8 cellular contexts compared by ENCODE assay signal in genomic region chr20:33719277-33719988, GRCh38. TPM values are rescaled to one million over a fixed set of nuclear protein-coding genes. Genes with fewer than 3 reads are reported as not detected.
DNase-seq lines count a peak whose midpoint lies in the region; FAIRE-seq and TF ChIP-seq lines count a peak whose summit lies in the region.

No MANE protein-coding gene starts in this region.

- no peak overlapping the region for H2AK5ac ChIP-seq in trophoblast cell (ENCODE audit: low read length)

- DNase-seq in OCI-LY7 (ENCODE audit: low spot score) (no peak), endothelial cell of umbilical vein (ENCODE audit: low read depth, low spot score) (no peak), trophoblast cell (no peak), NCI-H524 treated with DMSO at 0.1 percent for 48 hours (lab: John Stamatoyannopoulos, UW) (no peak), SHP77 (lab: John Stamatoyannopoulos, UW) (no peak), OCI-M1 (lab: John Stamatoyannopoulos, UW) (no peak), activated gamma-delta T cell (lab: John Stamatoyannopoulos, UW) (no peak)

- H4K20me1 ChIP-seq in OCI-LY7 (ENCODE audit: insufficient read depth, low read length) (no peaks in the 10 kb centered on the region), endothelial cell of umbilical vein (replicated peaks; ENCODE audit: control insufficient read depth, extremely low read depth, insufficient read depth, low read length) (no peaks in the 10 kb centered on the region)

- no peak overlapping the region for H2BK12ac ChIP-seq in trophoblast cell (ENCODE audit: low read length)

- peak overlapping the region; percentile 31; the same call in 1 of the 2 replicates for H2AFZ ChIP-seq in OCI-LY7 (ENCODE audit: low read length)
- peak overlapping the region; percentile 67 for H2AFZ ChIP-seq in endothelial cell of umbilical vein (ENCODE audit: low read depth, low read length)
- H2AFZ ChIP-seq in trophoblast cell (ENCODE audit: insufficient read depth, low read length, poor library complexity) = peak overlapping the region; percentile 50

- H4K12ac ChIP-seq in trophoblast cell (ENCODE audit: low read depth, low read length) = no peak overlapping the region

- no peaks in the 10 kb centered on the region for H3K4me1 ChIP-seq in ES-I3 (ENCODE audit: insufficient read depth, low read length)
- peaks cover 6% of the 10 kb centered on the region for H3K4me1 ChIP-seq in OCI-LY7 (ENCODE audit: insufficient read depth, low read length, poor library complexity, severe bottlenecking)
- peaks cover 2% of the 10 kb centered on the region for H3K4me1 ChIP-seq in endothelial cell of umbilical vein (ENCODE audit: control insufficient read depth, extremely low read depth, insufficient read depth, low read length)
- H3K4me1 ChIP-seq in trophoblast cell (ENCODE audit: control insufficient read depth in 1 of 2, insufficient read depth in 2 of 2, low read length in 2 of 2) = no peaks in the 10 kb centered on the region

- H3K4me2 ChIP-seq in OCI-LY7 (ENCODE audit: low read length) = peak overlapping the region; percentile 67
- H3K4me2 ChIP-seq in endothelial cell of umbilical vein (ENCODE audit: insufficient read depth, low read length) = peak overlapping the region; percentile 14
- peak overlapping the region; percentile 57 for H3K4me2 ChIP-seq in trophoblast cell (ENCODE audit: low read length)

- POLR2A ChIA-PET in OCI-LY7 (lab: Charles Lee) = interaction anchor here (0.5 to 1.3 kb wide), 4 partner anchors 33 to 160 kb away, joined by 3 to 4 read pairs (median 4); no protein-coding TSS in a partner anchor
- POLR2A ChIA-PET in endothelial cell of umbilical vein (lab: Charles Lee) = no interaction called here

- BruUV-seq in OCI-LY7 (replicated peaks; lab: Mats Ljungman, UMichigan) = no TSS peak
- BruUV-seq in endothelial cell of umbilical vein (replicated peaks; lab: Mats Ljungman, UMichigan) = TSS peak; percentile 85

- no peak overlapping the region for H3K4ac ChIP-seq in trophoblast cell (ENCODE audit: low read depth, low read length)

- TF ChIP-seq CTCF in OCI-LY7 (conservative IDR thresholded peaks at IDR 0.05; ENCODE audit: low read length) = no peak
- no peak for TF ChIP-seq CTCF in endothelial cell of umbilical vein (IDR thresholded peaks at IDR 0.05; ENCODE audit: extremely low read depth in 1 of 2, insufficient read depth in 1 of 2, low read depth in 1 of 2, low read length in 2 of 2)

- no peak overlapping the region for H2BK120ac ChIP-seq in trophoblast cell (ENCODE audit: insufficient read depth, low read length, poor library complexity)

- no peaks in the 10 kb centered on the region for H3K9me1 ChIP-seq in endothelial cell of umbilical vein (replicated peaks; ENCODE audit: control insufficient read depth, extremely low read depth, insufficient read depth, low read length)

- peak overlapping the region; percentile 80 for H4K8ac ChIP-seq in trophoblast cell (ENCODE audit: low read depth, low read length)

- H3K9ac ChIP-seq in ES-I3 (ENCODE audit: low read depth, low read length) (peak overlapping the region; percentile 32), endothelial cell of umbilical vein (replicated peaks; ENCODE audit: extremely low read depth, insufficient read depth, low read length) (no peak overlapping the region), trophoblast cell (ENCODE audit: low read length) (peak overlapping the region; percentile 30)

- WGBS in trophoblast cell (ENCODE audit: extremely low coverage, insufficient coverage, insufficient read length) = no CpG with 5 or more reads among the region's 13 CpGs

- H3K18ac ChIP-seq in trophoblast cell (ENCODE audit: low read length) = no peak overlapping the region

- H3K27ac ChIP-seq in OCI-LY7 (ENCODE audit: low read depth, low read length, poor library complexity, severe bottlenecking) (peak overlapping the region; percentile 8), endothelial cell of umbilical vein (ENCODE audit: insufficient read depth, low read depth, low read length) (no peak overlapping the region), trophoblast cell (ENCODE audit: low read depth, low read length) (no peak overlapping the region)

- H3K79me2 ChIP-seq in OCI-LY7 (ENCODE audit: insufficient read depth, low read depth, low read length) (no peaks in the 10 kb centered on the region), endothelial cell of umbilical vein (ENCODE audit: control insufficient read depth, insufficient read depth, low read length) (no peaks in the 10 kb centered on the region), trophoblast cell (ENCODE audit: control insufficient read depth, insufficient read depth, low read length, poor library complexity) (no peaks in the 10 kb centered on the region)

- TF ChIP-seq POLR2A in endothelial cell of umbilical vein (IDR thresholded peaks at IDR 0.05; ENCODE audit: low read depth, low read length) = no peak

- dilution Hi-C loops in endothelial cell of umbilical vein (cut with MboI; ENCODE audit: extremely low pct_ligation_motif_present, low sequenced_read_pairs) = no loop called here

- H3K79me1 ChIP-seq in trophoblast cell (ENCODE audit: low read length) = no peaks in the 10 kb centered on the region

- CTCF ChIA-PET in OCI-LY7 (lab: Charles Lee; ENCODE audit: unreplicated experiment) = no interaction called here
- CTCF ChIA-PET in endothelial cell of umbilical vein (lab: Charles Lee) = interaction anchor here (1.0 to 2.7 kb wide), 5 partner anchors 12 to 195 kb away, joined by 3 to 10 read pairs (median 4); partner anchors contain the start of gene ZNF341

- no peaks in the 10 kb centered on the region for H3K36me3 ChIP-seq in ES-I3 (ENCODE audit: insufficient read depth, low read length)
- no peaks in the 10 kb centered on the region for H3K36me3 ChIP-seq in OCI-LY7 (ENCODE audit: insufficient read depth, low read length)
- no peaks in the 10 kb centered on the region for H3K36me3 ChIP-seq in endothelial cell of umbilical vein (ENCODE audit: control insufficient read depth in 2 of 2, extremely low read depth in 1 of 2, insufficient read depth in 2 of 2, low read length in 2 of 2)
- H3K36me3 ChIP-seq in trophoblast cell (ENCODE audit: control insufficient read depth in 1 of 2, insufficient read depth in 2 of 2, low read length in 2 of 2) = no peaks in the 10 kb centered on the region

- intact Hi-C loops in OCI-LY7 (cut with micrococcal nuclease; ENCODE audit: unreplicated experiment) = no loop called here
- intact Hi-C loops in endothelial cell of umbilical vein (cut with micrococcal nuclease) = no loop called here

- H2BK5ac ChIP-seq in trophoblast cell (ENCODE audit: low read depth, low read length, poor library complexity) = no peak overlapping the region

- no peak for FAIRE-seq in endothelial cell of umbilical vein (lab: Jason Lieb, UNC)

- no peaks in the 10 kb centered on the region for H3K9me3 ChIP-seq in ES-I3 (ENCODE audit: control insufficient read depth, insufficient read depth, low read length)
- no peaks in the 10 kb centered on the region for H3K9me3 ChIP-seq in OCI-LY7 (ENCODE audit: low read length)
- no peaks in the 10 kb centered on the region for H3K9me3 ChIP-seq in endothelial cell of umbilical vein (replicated peaks; ENCODE audit: control insufficient read depth, insufficient read depth, low read length)
- no peaks in the 10 kb centered on the region for H3K9me3 ChIP-seq in trophoblast cell (ENCODE audit: insufficient read depth, low read depth, low read length)

- peak overlapping the region; percentile 21 for H3K14ac ChIP-seq in trophoblast cell (ENCODE audit: low read length)

- H3K4me3 ChIP-seq in OCI-LY7 (ENCODE audit: low read depth, low read length, poor library complexity, severe bottlenecking) (peak overlapping the region; percentile 70), endothelial cell of umbilical vein (replicated peaks in 1 of 3; ENCODE audit: insufficient read depth in 1 of 3, low read depth in 1 of 3, low read length in 3 of 3) (peak overlapping the region in 2 of 3 experiments; percentile 34 to 68), trophoblast cell (ENCODE audit: low read depth, low read length) (peak overlapping the region; percentile 70)

- no peaks in the 10 kb centered on the region for H3K27me3 ChIP-seq in endothelial cell of umbilical vein (ENCODE audit: control insufficient read depth in 2 of 2, insufficient read depth in 2 of 2, low read length in 2 of 2)
- H3K27me3 ChIP-seq in trophoblast cell (ENCODE audit: insufficient read depth, low read length) = no peaks in the 10 kb centered on the region

- no peaks in the 10 kb centered on the region for H3K9me2 ChIP-seq in OCI-LY7 (ENCODE audit: insufficient read depth, low read length)

- no peak overlapping the region for H4K91ac ChIP-seq in trophoblast cell (ENCODE audit: low read depth, low read length)

- H3K23ac ChIP-seq in trophoblast cell (ENCODE audit: low read length) = no peak overlapping the region

RNA-seq across cellular contexts. Expression of gene PXMP4, which starts 0.7 kb away (rescaled TPM):
- total RNA-seq in OCI-LY7 (2014; rRNA removed; shearing (Covaris generic)) = 3.1 and 4.2 TPM in 2 replicates
- total RNA-seq in OCI-LY7 (2022) (7.8 and 8.2 TPM in 2 replicates), endothelial cell of umbilical vein (6.9 and 8.1 TPM in 2 replicates)
- 8.0 and 8.5 TPM in 2 replicates for polyA plus RNA-seq in endothelial cell of umbilical vein
- polyA plus RNA-seq in endothelial cell of umbilical vein (2011; cell fraction: cytosol; rRNA removed) = 4.9 and 5.9 TPM in 2 replicates
- 2.2 and 2.4 TPM in 2 replicates for polyA plus RNA-seq in endothelial cell of umbilical vein (2011; cell fraction: nucleus; rRNA removed)
- 5.6 and 5.9 TPM in 2 replicates for polyA plus RNA-seq in endothelial cell of umbilical vein (2012)
- 5.5 and 5.7 TPM in 2 replicates for polyA minus RNA-seq in endothelial cell of umbilical vein
- polyA minus RNA-seq in endothelial cell of umbilical vein (2011; cell fraction: cytosol; rRNA and poly(A)+ RNA removed) = 6.0 TPM
- 0.72 and 1.3 TPM in 2 replicates for polyA minus RNA-seq in endothelial cell of umbilical vein (2011; cell fraction: nucleus; rRNA and poly(A)+ RNA removed)
- 1.9 and 2.4 TPM in 2 replicates for polyA plus RNA-seq in trophoblast cell (2013)

RNA-seq across cellular contexts. Expression of gene ZNF341, which starts 12.4 kb away (rescaled TPM):
- total RNA-seq in OCI-LY7 (2014; rRNA removed; shearing (Covaris generic)) = 3.2 and 3.4 TPM in 2 replicates
- total RNA-seq in OCI-LY7 (2022) (6.8 and 7.7 TPM in 2 replicates), endothelial cell of umbilical vein (3.9 and 4.9 TPM in 2 replicates)
- polyA plus RNA-seq in endothelial cell of umbilical vein = 4.9 and 5.5 TPM in 2 replicates
- 3.1 and 3.5 TPM in 2 replicates for polyA plus RNA-seq in endothelial cell of umbilical vein (2011; cell fraction: cytosol; rRNA removed)
- 9.2 and 10.2 TPM in 2 replicates for polyA plus RNA-seq in endothelial cell of umbilical vein (2011; cell fraction: nucleus; rRNA removed)
- polyA plus RNA-seq in endothelial cell of umbilical vein (2012) = 2.5 and 3.4 TPM in 2 replicates
- 4.4 and 5.7 TPM in 2 replicates for polyA minus RNA-seq in endothelial cell of umbilical vein
- 2.4 TPM for polyA minus RNA-seq in endothelial cell of umbilical vein (2011; cell fraction: cytosol; rRNA and poly(A)+ RNA removed)
- polyA minus RNA-seq in endothelial cell of umbilical vein (2011; cell fraction: nucleus; rRNA and poly(A)+ RNA removed) = 5.0 and 5.5 TPM in 2 replicates
- 3.8 and 4.0 TPM in 2 replicates for polyA plus RNA-seq in trophoblast cell (2013)

RNA-seq across cellular contexts. Expression of gene E2F1, which starts 33.2 kb away (rescaled TPM):
- 128 and 135 TPM in 2 replicates for total RNA-seq in OCI-LY7 (2014; rRNA removed; shearing (Covaris generic))
- 148 and 168 TPM in 2 replicates for total RNA-seq in OCI-LY7 (2022)
- total RNA-seq in endothelial cell of umbilical vein = 27.0 and 29.6 TPM in 2 replicates
- polyA plus RNA-seq in endothelial cell of umbilical vein = 20.7 and 22.3 TPM in 2 replicates
- polyA plus RNA-seq in endothelial cell of umbilical vein (2011; cell fraction: cytosol; rRNA removed) = 15.9 and 17.8 TPM in 2 replicates
- polyA plus RNA-seq in endothelial cell of umbilical vein (2011; cell fraction: nucleus; rRNA removed) = 27.0 and 30.5 TPM in 2 replicates
- polyA plus RNA-seq in endothelial cell of umbilical vein (2012) = 12.3 and 15.7 TPM in 2 replicates
- polyA minus RNA-seq in endothelial cell of umbilical vein = 13.4 and 15.0 TPM in 2 replicates
- 34.7 TPM for polyA minus RNA-seq in endothelial cell of umbilical vein (2011; cell fraction: cytosol; rRNA and poly(A)+ RNA removed)
- polyA minus RNA-seq in endothelial cell of umbilical vein (2011; cell fraction: nucleus; rRNA and poly(A)+ RNA removed) = 6.3 and 6.5 TPM in 2 replicates
- polyA plus RNA-seq in trophoblast cell (2013) = 7.1 TPM in 2 replicates

RNA-seq across cellular contexts. Expression of gene NECAB3, which starts 45.2 kb away (rescaled TPM):
- 48.2 and 62.4 TPM in 2 replicates for total RNA-seq in OCI-LY7 (2014; rRNA removed; shearing (Covaris generic))
- total RNA-seq in OCI-LY7 (2022) (71.3 and 79.4 TPM in 2 replicates), endothelial cell of umbilical vein (18.1 and 20.2 TPM in 2 replicates)
- polyA plus RNA-seq in endothelial cell of umbilical vein = 22.4 and 34.2 TPM in 2 replicates
- polyA plus RNA-seq in endothelial cell of umbilical vein (2011; cell fraction: cytosol; rRNA removed) = 11.9 and 17.5 TPM in 2 replicates
- 53.5 and 74.7 TPM in 2 replicates for polyA plus RNA-seq in endothelial cell of umbilical vein (2011; cell fraction: nucleus; rRNA removed)
- polyA plus RNA-seq in endothelial cell of umbilical vein (2012) = 13.7 and 19.6 TPM in 2 replicates
- polyA minus RNA-seq in endothelial cell of umbilical vein = 11.4 and 22.0 TPM in 2 replicates
- 46.7 TPM for polyA minus RNA-seq in endothelial cell of umbilical vein (2011; cell fraction: cytosol; rRNA and poly(A)+ RNA removed)
- 16.0 and 18.5 TPM in 2 replicates for polyA minus RNA-seq in endothelial cell of umbilical vein (2011; cell fraction: nucleus; rRNA and poly(A)+ RNA removed)
- 15.3 and 17.0 TPM in 2 replicates for polyA plus RNA-seq in trophoblast cell (2013)

RNA-seq across cellular contexts. Expression of gene ACTL10, which starts 52.7 kb away (rescaled TPM):
- total RNA-seq in OCI-LY7 (2014; rRNA removed; shearing (Covaris generic)) = 7.4 and 11.7 TPM in 2 replicates
- total RNA-seq in OCI-LY7 (2022) (5.1 and 5.6 TPM in 2 replicates), endothelial cell of umbilical vein (0.62 and 1.4 TPM in 2 replicates)
- 0.92 and 1.0 TPM in 2 replicates for polyA plus RNA-seq in endothelial cell of umbilical vein
- polyA plus RNA-seq in endothelial cell of umbilical vein (2011; cell fraction: cytosol; rRNA removed) = 0.32 and 0.71 TPM in 2 replicates
- 0.22 and 0.25 TPM in 2 replicates for polyA plus RNA-seq in endothelial cell of umbilical vein (2011; cell fraction: nucleus; rRNA removed)
- 1.2 and 1.3 TPM in 2 replicates for polyA plus RNA-seq in endothelial cell of umbilical vein (2012)
- 0.34 and 0.51 TPM in 2 replicates for polyA minus RNA-seq in endothelial cell of umbilical vein
- polyA minus RNA-seq in endothelial cell of umbilical vein (2011; cell fraction: cytosol; rRNA and poly(A)+ RNA removed) = 4.5 TPM
- polyA minus RNA-seq in endothelial cell of umbilical vein (2011; cell fraction: nucleus; rRNA and poly(A)+ RNA removed) = 0.48 and 1.0 TPM in 2 replicates
- polyA plus RNA-seq in trophoblast cell (2013) = 0.01 TPM in 1 of 2 replicates, not detected in the other

Comparison
In these comparisons a context has a peak if more than half of its experiments do, and no peak if none do; other contexts are left out.
1. H3K4me2 ChIP-seq: peak in every context shown above with its lines; median percentile 67 in OCI-LY7; 57 in trophoblast cell; 14 in endothelial cell of umbilical vein.